In genomic region chr3:178849220-178849910, GRCh38 we compare ENCODE assay signal across 18 cellular contexts.
DNase-seq lines count a peak whose midpoint lies in the region; ATAC-seq and TF ChIP-seq lines count a peak whose summit lies in the region.
"Had no signal": no experiment of that assay in that cellular context is flagged by ENCODE, and none has a peak within 500 bp of the region (broad histone marks: within the 10 kb centered on the region; RNA-seq: fewer than 3 reads in every experiment).

No MANE protein-coding gene starts in this region.

- intact Hi-C loops in right lobe of liver (cut with DNase I), result no loop called here

- ATAC-seq in right lobe of liver (no peak), GM19023 (IDR thresholded peaks at IDR 0.05; ENCODE audit: unreplicated experiment) (no peak)
- ATAC-seq: activated T-cell treated with anti-CD3 and anti-CD28 coated beads, Interleukin-2, amount 50 U/mL, for 4 hours; psoas muscle had no signal

- H3K27me3 ChIP-seq in right lobe of liver, result no peaks in the 10 kb centered on the region
- H3K27me3 ChIP-seq: ascending aorta, colonic mucosa, neural progenitor cell had no signal

- 25% methylated on average over 4 of the region's 4 CpGs for WGBS in right lobe of liver (ENCODE audit: insufficient coverage, low coverage, low lambda C conversion rate, missing lambda C conversion rate)

- H3K4me3 ChIP-seq in fibroblast of pulmonary artery (replicated peaks; ENCODE audit: low read depth, low read length) (no peak overlapping the region), right lobe of liver (no peak overlapping the region)
- H3K4me3 ChIP-seq: ascending aorta, colonic mucosa, neural progenitor cell, psoas muscle had no signal

- no peaks in the 10 kb centered on the region for H3K4me1 ChIP-seq in right lobe of liver
- H3K4me1 ChIP-seq: colonic mucosa, neural progenitor cell, psoas muscle had no signal

- TF ChIP-seq POLR2A in right lobe of liver (IDR thresholded peaks at IDR 0.05), result no peak

- H3K9me3 ChIP-seq in right lobe of liver, result no peaks in the 10 kb centered on the region
- H3K9me3 ChIP-seq: ascending aorta, colonic mucosa, psoas muscle had no signal

- no peaks in the 10 kb centered on the region for H3K36me3 ChIP-seq in right lobe of liver
- H3K36me3 ChIP-seq: ascending aorta, colonic mucosa, neural progenitor cell had no signal

- H3K27ac ChIP-seq in right lobe of liver, result no peak overlapping the region
- H3K27ac ChIP-seq: ascending aorta, colonic mucosa, neural progenitor cell, psoas muscle had no signal

- DNase-seq in COR-L47 (lab: John Stamatoyannopoulos, UW) (peak; percentile 46), LHCN-M2 (ENCODE audit: low read depth) (peak; percentile 49), NCI-H345 treated with DMSO at 0.1 percent for 48 hours (lab: John Stamatoyannopoulos, UW; ENCODE audit: unreplicated experiment) (peak; percentile 63), fibroblast of pulmonary artery (ENCODE audit: low read depth) (peak; percentile 1), right lobe of liver (no peak), ecto neural progenitor cell (ENCODE audit: low spot score) (no peak), hypothalamus (lab: John Stamatoyannopoulos, UW) (no peak)
- DNase-seq: activated CD4-positive, alpha-beta memory T cell treated with anti-CD3 and anti-CD28 coated beads, Interleukin-2, amount 10 ng/mL, durations not matched to agents 7 days and 5 days; activated naive CD4-positive, alpha-beta T cell treated with anti-CD3 and anti-CD28 coated beads, Interleukin-2, amount 10 ng/mL, durations not matched to agents 7 days and 5 days; activated T-cell treated with anti-CD3 and anti-CD28 coated beads, Interleukin-2, amount 50 U/mL, for 4 hours; Calu3; colonic mucosa; Kasumi-1; midbrain; psoas muscle had no signal

- TF ChIP-seq CTCF in fibroblast of pulmonary artery (IDR thresholded peaks at IDR 0.05; ENCODE audit: low read length, missing control alignments) (no peak), right lobe of liver (IDR thresholded peaks at IDR 0.05) (no peak)

Comparison
In these comparisons a context has a peak if more than half of its experiments do, and no peak if none do; other contexts are left out.
1. DNase-seq: peak in COR-L47 (single experiment), LHCN-M2 (single experiment), NCI-H345 treated with DMSO at 0.1 percent for 48 hours (single experiment) and fibroblast of pulmonary artery (single experiment); none in right lobe of liver (0 of 3), ecto neural progenitor cell (single experiment) and hypothalamus (0 of 51).